ENCODE assay signal across 14 cellular contexts in genomic region chr22:41683616-41684015, GRCh38. TPM values are rescaled to one million over a fixed set of nuclear protein-coding genes. Genes with fewer than 3 reads are reported as not detected.
DNase-seq lines count a peak whose midpoint lies in the region; ATAC-seq and TF ChIP-seq lines count a peak whose summit lies in the region.
"Had no signal": no experiment of that assay in that cellular context is flagged by ENCODE, and none has a peak within 500 bp of the region (broad histone marks: within the 10 kb centered on the region; RNA-seq: fewer than 3 reads in every experiment).

No MANE protein-coding gene starts in this region.

- H3K4me1 Mint-ChIP-seq in activated naive CD8-positive, alpha-beta T cell treated with anti-CD3 and anti-CD28 coated beads, Interleukin-2, amount 50 U/mL, for 24 hours, result peaks cover 49% of the 10 kb centered on the region
- peaks cover 18 to 29% of the 10 kb centered on the region in 2 donors for H3K4me1 Mint-ChIP-seq in natural killer cell treated with Interleukin-12 subunit alpha and Interleukin-12 subunit beta and Interleukin-15 and Interleukin-18, amount 100 ng/mL, for 72 hours (ENCODE audit: low read depth in 2 of 2)

- H3K4me2 ChIP-seq in OCI-LY7 (ENCODE audit: low read length), result peak overlapping the region; percentile 63

- H4K20me1 ChIP-seq in OCI-LY7 (ENCODE audit: insufficient read depth, low read length), result peaks cover 21% of the 10 kb centered on the region

- no peaks in the 10 kb centered on the region for H3K9me2 ChIP-seq in OCI-LY7 (ENCODE audit: insufficient read depth, low read length)

- no peak overlapping the region for H2AFZ ChIP-seq in OCI-LY7 (ENCODE audit: low read length)
- H2AFZ ChIP-seq: hepatocyte had no signal

- H3K36me3 Mint-ChIP-seq in activated naive CD8-positive, alpha-beta T cell treated with anti-CD3 and anti-CD28 coated beads, Interleukin-2, amount 50 U/mL, for 24 hours (ENCODE audit: low read depth), result peaks cover 38% of the 10 kb centered on the region
- H3K36me3 Mint-ChIP-seq in natural killer cell treated with Interleukin-12 subunit alpha and Interleukin-12 subunit beta and Interleukin-15 and Interleukin-18, amount 100 ng/mL, for 72 hours, result no peaks in the 10 kb centered on the region

- H3K27ac ChIP-seq in OCI-LY7 (ENCODE audit: low read depth, low read length, poor library complexity, severe bottlenecking), result peak overlapping the region; percentile 75

- H3K27ac Mint-ChIP-seq in activated naive CD8-positive, alpha-beta T cell treated with anti-CD3 and anti-CD28 coated beads, Interleukin-2, amount 50 U/mL, for 24 hours, result peak overlapping the region; percentile 18
- H3K27ac Mint-ChIP-seq in natural killer cell treated with Interleukin-12 subunit alpha and Interleukin-12 subunit beta and Interleukin-15 and Interleukin-18, amount 100 ng/mL, for 72 hours, result peak overlapping the region in 1 of 2 donors; percentile 97

- POLR2A ChIA-PET in OCI-LY7 (lab: Charles Lee), result no interaction called here

- no peaks in the 10 kb centered on the region for H3K27me3 Mint-ChIP-seq in activated naive CD8-positive, alpha-beta T cell treated with anti-CD3 and anti-CD28 coated beads, Interleukin-2, amount 50 U/mL, for 24 hours
- H3K27me3 Mint-ChIP-seq in natural killer cell treated with Interleukin-12 subunit alpha and Interleukin-12 subunit beta and Interleukin-15 and Interleukin-18, amount 100 ng/mL, for 72 hours, result no peaks in the 10 kb centered on the region

- H3K4me1 ChIP-seq in OCI-LY7 (ENCODE audit: insufficient read depth, low read length, poor library complexity, severe bottlenecking), result peaks cover 31% of the 10 kb centered on the region

- CTCF ChIA-PET in OCI-LY7 (lab: Charles Lee; ENCODE audit: unreplicated experiment), result interaction anchor here (0.6 kb wide), 1 partner anchor 8 kb away, joined by 3 read pairs; no protein-coding TSS in a partner anchor

- TF ChIP-seq CTCF in OCI-LY7 (conservative IDR thresholded peaks at IDR 0.05; ENCODE audit: low read length), result no peak

- intact Hi-C loops in OCI-LY7 (cut with micrococcal nuclease; ENCODE audit: unreplicated experiment), result no loop called here

- peak overlapping the region; percentile 74 for H3K4me3 ChIP-seq in OCI-LY7 (ENCODE audit: low read depth, low read length, poor library complexity, severe bottlenecking)
- H3K4me3 ChIP-seq: hepatocyte had no signal

- peaks cover 53% of the 10 kb centered on the region for H3K36me3 ChIP-seq in OCI-LY7 (ENCODE audit: insufficient read depth, low read length)

- peak overlapping the region; percentile 99 for H3K4me3 Mint-ChIP-seq in activated naive CD8-positive, alpha-beta T cell treated with anti-CD3 and anti-CD28 coated beads, Interleukin-2, amount 50 U/mL, for 24 hours
- H3K4me3 Mint-ChIP-seq in natural killer cell treated with Interleukin-12 subunit alpha and Interleukin-12 subunit beta and Interleukin-15 and Interleukin-18, amount 100 ng/mL, for 72 hours, result peak overlapping the region; percentile 42

- ATAC-seq in activated naive CD8-positive, alpha-beta T cell treated with anti-CD3 and anti-CD28 coated beads, Interleukin-2, amount 50 U/mL, for 24 hours, result no peak
- ATAC-seq in natural killer cell treated with Interleukin-12 subunit alpha and Interleukin-12 subunit beta and Interleukin-15 and Interleukin-18, amount 100 ng/mL, for 72 hours, result no peak
- no peak for ATAC-seq in HG03520 (IDR thresholded peaks at IDR 0.05; ENCODE audit: unreplicated experiment)
- ATAC-seq: left lobe of liver had no signal

- peaks cover 100% of the 10 kb centered on the region for H3K79me2 ChIP-seq in OCI-LY7 (ENCODE audit: insufficient read depth, low read depth, low read length)

- peak; percentile 10 for DNase-seq in DMS 273 (lab: John Stamatoyannopoulos, UW; ENCODE audit: unreplicated experiment)
- DNase-seq in DMS 273 treated with DMSO at 0.1 percent for 48 hours (lab: John Stamatoyannopoulos, UW), result no peak
- DNase-seq in OCI-LY7 (ENCODE audit: low spot score), result no peak
- no peak for DNase-seq in activated naive CD8-positive, alpha-beta T cell treated with anti-CD3 and anti-CD28 coated beads, Interleukin-2, amount 50 U/mL, for 24 hours
- DNase-seq in natural killer cell treated with Interleukin-12 subunit alpha and Interleukin-12 subunit beta and Interleukin-15 and Interleukin-18, amount 100 ng/mL, for 72 hours (ENCODE audit: low spot score), result no peak
- no peak for DNase-seq in SIG-M5 treated with dmso at 0.1 percent for 504 hours (lab: John Stamatoyannopoulos, UW; ENCODE audit: unreplicated experiment)
- no peak for DNase-seq in SKM-1 (lab: John Stamatoyannopoulos, UW; ENCODE audit: unreplicated experiment)
- DNase-seq: GF-D8, IMR-90, NCI-H1105 treated with DMSO at 0.1 percent for 48 hours, NCI-H345 had no signal

- no peaks in the 10 kb centered on the region for H3K9me3 ChIP-seq in OCI-LY7 (ENCODE audit: low read length)

- H3K9me3 Mint-ChIP-seq in activated naive CD8-positive, alpha-beta T cell treated with anti-CD3 and anti-CD28 coated beads, Interleukin-2, amount 50 U/mL, for 24 hours, result no peaks in the 10 kb centered on the region
- H3K9me3 Mint-ChIP-seq in natural killer cell treated with Interleukin-12 subunit alpha and Interleukin-12 subunit beta and Interleukin-15 and Interleukin-18, amount 100 ng/mL, for 72 hours, result no peaks in the 10 kb centered on the region

- BruUV-seq in OCI-LY7 (replicated peaks; lab: Mats Ljungman, UMichigan), result no TSS peak

RNA-seq across cellular contexts. Expression of gene SNU13, which starts 5.1 kb away (rescaled TPM):
- total RNA-seq in OCI-LY7 (2014; rRNA removed; shearing (Covaris generic)), result 155 and 199 TPM in 2 replicates
- 246 and 253 TPM in 2 replicates for total RNA-seq in OCI-LY7 (2022)
- total RNA-seq in natural killer cell treated with Interleukin-12 subunit alpha and Interleukin-12 subunit beta and Interleukin-15 and Interleukin-18, amount 100 ng/mL, for 72 hours, result 100 to 1,000 TPM; 167 to 249 TPM

RNA-seq across cellular contexts. Expression of gene MEI1, which starts 15.7 kb away (rescaled TPM):
- 2.3 and 2.5 TPM in 2 replicates for total RNA-seq in OCI-LY7 (2014; rRNA removed; shearing (Covaris generic))
- 11.5 and 14.6 TPM in 2 replicates for total RNA-seq in OCI-LY7 (2022)
- total RNA-seq in natural killer cell treated with Interleukin-12 subunit alpha and Interleukin-12 subunit beta and Interleukin-15 and Interleukin-18, amount 100 ng/mL, for 72 hours, result 10 to 100 TPM; 20.2 to 82.7 TPM
- total RNA-seq: hepatocyte had no signal
